2 cellular contexts compared by ENCODE assay signal in the genomic region with DNA sequence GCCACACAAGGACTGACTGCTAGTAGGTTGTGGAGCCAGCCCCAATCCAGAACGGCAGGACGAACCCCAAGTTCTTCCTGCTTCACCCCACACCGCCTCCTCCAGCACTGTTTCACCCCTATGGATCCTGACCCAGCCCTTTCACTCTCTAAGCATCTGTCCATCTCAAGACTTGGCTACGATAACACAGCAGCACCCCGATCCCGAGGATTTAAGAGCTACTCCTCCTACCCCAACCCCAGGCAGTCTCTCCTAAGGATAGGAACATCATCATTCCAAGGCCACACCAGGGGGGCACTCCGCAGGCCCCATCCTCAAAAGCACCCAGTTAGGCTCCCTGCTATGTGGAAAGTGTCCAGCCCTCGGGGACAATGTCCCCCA.
TF ChIP-seq lines count a peak whose summit lies in the region.

No MANE protein-coding gene starts in this region.

TF ChIP-seq in GM23338, 12 proteins besides CTCF, POLR2A, EP300 and RAD21 (continued from another document):
- no peak for TF ChIP-seq REST (IDR thresholded peaks at IDR 0.05; ENCODE audit: unreplicated experiment)
- no peak for TF ChIP-seq ZNF331 (CRISPR knock-in tag; IDR thresholded peaks at IDR 0.05; ENCODE audit: low read depth)
- no peak for TF ChIP-seq EZH2 (IDR thresholded peaks at IDR 0.05; ENCODE audit: low read depth, unreplicated experiment)
- no peak for TF ChIP-seq POLR2AphosphoS5 (IDR thresholded peaks at IDR 0.05; ENCODE audit: low read depth)
- no peak for TF ChIP-seq NANOG (IDR thresholded peaks at IDR 0.05; ENCODE audit: borderline replicate concordance)
- TF ChIP-seq ZNF114 (CRISPR knock-in tag; IDR thresholded peaks at IDR 0.05): no peak
- no peak for TF ChIP-seq ZNF462 (CRISPR knock-in tag; IDR thresholded peaks at IDR 0.05)
- TF ChIP-seq CREB1 (CRISPR knock-in tag; IDR thresholded peaks at IDR 0.05; ENCODE audit: low read depth): no peak
- TF ChIP-seq STAT1 (IDR thresholded peaks at IDR 0.05; ENCODE audit: unreplicated experiment): no peak
- TF ChIP-seq EZH2phosphoT487 (IDR thresholded peaks at IDR 0.05; ENCODE audit: unreplicated experiment): no peak

TF ChIP-seq in SK-N-SH treated with all-trans-retinoic acid at 6 μM for 48 hours, 23 proteins besides CTCF, POLR2A, EP300 and RAD21 (continued from another document):
- no peak for TF ChIP-seq ISL1 (CRISPR knock-in tag; IDR thresholded peaks at IDR 0.05)
